ENCODE assay signal across 17 cellular contexts in genomic region chr7:3914385-3914784, GRCh38.
"Had no signal": no experiment of that assay in that cellular context is flagged by ENCODE, and none has a peak within 500 bp of the region (broad histone marks: within the 10 kb centered on the region; RNA-seq: fewer than 3 reads in every experiment).

No MANE protein-coding gene starts in this region.

- H3K27ac ChIP-seq: body of pancreas, colonic mucosa, esophagus muscularis mucosa, right atrium auricular region had no signal

- ATAC-seq: activated CD8-positive, alpha-beta T cell treated with anti-CD3 and anti-CD28 coated beads, Interleukin-2, amount 10 ng/mL, durations not matched to agents 7 days and 5 days; body of pancreas; natural killer cell treated with Interleukin-12 subunit alpha and Interleukin-12 subunit beta and Interleukin-15 and Interleukin-18, amount 100 ng/mL, for 72 hours had no signal

- H3K9me3 ChIP-seq: body of pancreas, colonic mucosa, esophagus muscularis mucosa, right atrium auricular region had no signal

- H3K27me3 ChIP-seq: body of pancreas, colonic mucosa, esophagus muscularis mucosa, right atrium auricular region had no signal

- H3K36me3 ChIP-seq: colonic mucosa, esophagus muscularis mucosa, right atrium auricular region had no signal

- DNase-seq: activated CD4-positive, alpha-beta T cell treated with anti-CD3 and anti-CD28 coated beads, Interleukin-2, amount 10 ng/mL, durations not matched to agents 24 days and 14 days; activated CD4-positive, CD25-positive, alpha-beta regulatory T cell; activated CD8-positive, alpha-beta memory T cell treated with anti-CD3 and anti-CD28 coated beads, Interleukin-2, amount 50 U/mL, for 4 hours; activated CD8-positive, alpha-beta T cell treated with anti-CD3 and anti-CD28 coated beads, Interleukin-2, amount 10 ng/mL, durations not matched to agents 7 days and 5 days; activated gamma-delta T cell; activated T-cell treated with anti-CD3 and anti-CD28 coated beads, Interleukin-2, amount 50 U/mL, for 48 hours; amygdala; central memory CD4-positive, alpha-beta T cell; colonic mucosa; immature natural killer cell; nucleus accumbens; stimulated activated naive CD8-positive, alpha-beta T cell treated with anti-CD3 and anti-CD28 coated beads, Interleukin-15, amount 100 ng/mL, for 72 hours; SW 1271 had no signal

- H3K4me1 ChIP-seq: colonic mucosa, esophagus muscularis mucosa, right atrium auricular region had no signal

- H3K4me3 ChIP-seq: body of pancreas, colonic mucosa, esophagus muscularis mucosa, right atrium auricular region had no signal
